In genomic region chr10:3148041-3148440, GRCh38 we compare ENCODE assay signal across 7 cellular contexts.
"Had no signal": no experiment of that assay in that cellular context is flagged by ENCODE, and none has a peak within 500 bp of the region (broad histone marks: within the 10 kb centered on the region; RNA-seq: fewer than 3 reads in every experiment).

No MANE protein-coding gene starts in this region.

- H3K4me3 Mint-ChIP-seq: GM23338, H9, HFFc6, IgD-negative memory B cell had no signal

- H3K27ac ChIP-seq: HL-60 had no signal

- H3K9me3 Mint-ChIP-seq: GM23338, H9, HFFc6, IgD-negative memory B cell had no signal

- H2AFZ ChIP-seq: GM23338 had no signal

- H3K4me1 Mint-ChIP-seq: GM23338, H9, IgD-negative memory B cell had no signal

- H3K27ac Mint-ChIP-seq: GM23338, H9, HFFc6, IgD-negative memory B cell had no signal

- ATAC-seq: GM23338, HepG2 had no signal

- H3K27me3 Mint-ChIP-seq: IgD-negative memory B cell had no signal

- DNase-seq: H9, HCEC 1CT, HFFc6 had no signal

- H3K4me2 ChIP-seq: GM23338 had no signal

- H3K4me3 ChIP-seq: GM23338 had no signal
